ENCODE assay signal across 1 cellular context in genomic region chr4:99088485-99089365, GRCh38.
A peak's percentile ranks its signal among the peaks of the same experiment; 100 is the strongest.
TF ChIP-seq lines count a peak whose summit lies in the region.

ADH5 (minus strand) TSS chr4:99088788; CDS start chr4:99088700, 88 bp downstream.

TF ChIP-seq in HepG2, 621 proteins besides CTCF, POLR2A, EP300 and RAD21 (continued from another document and continues in another):
- TF ChIP-seq ZBTB38 (CRISPR knock-in tag; IDR thresholded peaks at IDR 0.05) (0 out of 2 replicates have a peak, but pooled peaks have one; percentile 30), POGZ (CRISPR knock-in tag; IDR thresholded peaks at IDR 0.05) (peak; percentile 30; the same call in 1 of the 2 replicates), GRHL1 (CRISPR knock-in tag; conservative IDR thresholded peaks at IDR 0.05) (no peak), HNF4A (CRISPR knock-in tag; IDR thresholded peaks at IDR 0.05) (no peak), E2F5 (CRISPR knock-in tag; conservative IDR thresholded peaks at IDR 0.05) (no peak), ZBTB20 (CRISPR knock-in tag; IDR thresholded peaks at IDR 0.05; ENCODE audit: borderline replicate concordance, low read depth) (0 out of 2 replicates have a peak, but pooled peaks have one; percentile 20), ZNF737 (CRISPR knock-in tag; IDR thresholded peaks at IDR 0.05; ENCODE audit: borderline replicate concordance) (peak; percentile 66), ZNF770 (CRISPR knock-in tag; IDR thresholded peaks at IDR 0.05) (no peak; the same call in 1 of the 2 replicates), ZBTB8A (CRISPR knock-in tag; IDR thresholded peaks at IDR 0.05; ENCODE audit: borderline replicate concordance, low read depth) (no peak), DNMT3B (CRISPR knock-in tag; conservative IDR thresholded peaks at IDR 0.05) (0 out of 2 replicates have a peak, but pooled peaks have one; percentile 20), ZFP62 (CRISPR knock-in tag; IDR thresholded peaks at IDR 0.05) (no peak), PATZ1 (CRISPR knock-in tag; IDR thresholded peaks at IDR 0.05) (peak; percentile 90), TERF1 (CRISPR knock-in tag; IDR thresholded peaks at IDR 0.05) (no peak), MATR3 (CRISPR knock-in tag; IDR thresholded peaks at IDR 0.05) (no peak), ZNF550 (CRISPR knock-in tag; IDR thresholded peaks at IDR 0.05; ENCODE audit: borderline replicate concordance) (no peak), FOXK2 (IDR thresholded peaks at IDR 0.05) (no peak), ARNTL (CRISPR knock-in tag; IDR thresholded peaks at IDR 0.05) (peak; percentile 76; the same call in 1 of the 2 replicates), ZNF598 (CRISPR knock-in tag; IDR thresholded peaks at IDR 0.05; ENCODE audit: borderline replicate concordance) (no peak), ARID2 (CRISPR knock-in tag; IDR thresholded peaks at IDR 0.05; ENCODE audit: borderline replicate concordance) (peak; percentile 53; the same call in 1 of the 2 replicates), MAX (IDR thresholded peaks at IDR 0.05) (peak; percentile 84), FOSL2 (CRISPR knock-in tag; IDR thresholded peaks at IDR 0.05) (0 out of 2 replicates have a peak, but pooled peaks have one; percentile 15), MIER3 (CRISPR knock-in tag; IDR thresholded peaks at IDR 0.05; ENCODE audit: borderline replicate concordance) (peak; percentile 69; the same call in 1 of the 2 replicates), ZKSCAN8 (CRISPR knock-in tag; IDR thresholded peaks at IDR 0.05; ENCODE audit: borderline replicate concordance) (no peak), U2AF1 (optimal IDR thresholded peaks at IDR 0.05; ENCODE audit: low read depth, low read length) (no peak), CBFB (CRISPR knock-in tag; IDR thresholded peaks at IDR 0.05) (0 out of 2 replicates have a peak, but pooled peaks have one; percentile 32), ZNF510 (CRISPR knock-in tag; IDR thresholded peaks at IDR 0.05; ENCODE audit: low read depth) (peak; percentile 97; the same call in 1 of the 2 replicates), ZNF205 (CRISPR knock-in tag; IDR thresholded peaks at IDR 0.05) (0 out of 2 replicates have a peak, but pooled peaks have one; percentile 45), NFKB2 (CRISPR knock-in tag; IDR thresholded peaks at IDR 0.05; ENCODE audit: borderline replicate concordance) (peak; percentile 80; the same call in 1 of the 2 replicates), CSRNP1 (CRISPR knock-in tag; IDR thresholded peaks at IDR 0.05) (peak; percentile 79; the same call in 1 of the 2 replicates), ZNF597 (CRISPR knock-in tag; IDR thresholded peaks at IDR 0.05) (no peak), ZNF567 (CRISPR knock-in tag; IDR thresholded peaks at IDR 0.05; ENCODE audit: borderline replicate concordance) (no peak), ZNF747 (CRISPR knock-in tag; IDR thresholded peaks at IDR 0.05; ENCODE audit: borderline replicate concordance) (0 out of 2 replicates have a peak, but pooled peaks have one; percentile 46), HHEX (CRISPR knock-in tag; IDR thresholded peaks at IDR 0.05) (0 out of 2 replicates have a peak, but pooled peaks have one; percentile 7), TMF1 (CRISPR knock-in tag; IDR thresholded peaks at IDR 0.05; ENCODE audit: low read depth) (peak; percentile 67; the same call in 1 of the 2 replicates), ZNF609 (CRISPR knock-in tag; IDR thresholded peaks at IDR 0.05; ENCODE audit: borderline replicate concordance) (peak; percentile 49; the same call in 1 of the 2 replicates), CREM (IDR thresholded peaks at IDR 0.05) (no peak; the same call in 1 of the 2 replicates), CREM (CRISPR knock-in tag; IDR thresholded peaks at IDR 0.05) (no peak), FOXA1 (IDR thresholded peaks at IDR 0.05) (no peak), FOXA1 (CRISPR knock-in tag; IDR thresholded peaks at IDR 0.05) (0 out of 2 replicates have a peak, but pooled peaks have one; percentile 6), RELA (CRISPR knock-in tag; IDR thresholded peaks at IDR 0.05) (no peak), NONO (IDR thresholded peaks at IDR 0.05) (no peak), NONO (CRISPR knock-in tag; conservative IDR thresholded peaks at IDR 0.05) (peak; percentile 69), RXRB (CRISPR knock-in tag; IDR thresholded peaks at IDR 0.05; ENCODE audit: borderline replicate concordance) (peak; percentile 8; the same call in 1 of the 2 replicates), MIER2 (CRISPR knock-in tag; IDR thresholded peaks at IDR 0.05) (no peak), ATF4 (CRISPR knock-in tag; IDR thresholded peaks at IDR 0.05) (no peak), ZNF883 (CRISPR knock-in tag; IDR thresholded peaks at IDR 0.05; ENCODE audit: not compliant biosample characterization) (no peak), ONECUT2 (CRISPR knock-in tag; IDR thresholded peaks at IDR 0.05) (0 out of 2 replicates have a peak, but pooled peaks have one; percentile 51), ZFP1 (CRISPR knock-in tag; IDR thresholded peaks at IDR 0.05) (peak; percentile 47; the same call in 1 of the 2 replicates), SETDB1 (CRISPR knock-in tag; IDR thresholded peaks at IDR 0.05; ENCODE audit: borderline replicate concordance) (no peak)
